ENCODE assay signal across 25 cellular contexts in the genomic region with DNA sequence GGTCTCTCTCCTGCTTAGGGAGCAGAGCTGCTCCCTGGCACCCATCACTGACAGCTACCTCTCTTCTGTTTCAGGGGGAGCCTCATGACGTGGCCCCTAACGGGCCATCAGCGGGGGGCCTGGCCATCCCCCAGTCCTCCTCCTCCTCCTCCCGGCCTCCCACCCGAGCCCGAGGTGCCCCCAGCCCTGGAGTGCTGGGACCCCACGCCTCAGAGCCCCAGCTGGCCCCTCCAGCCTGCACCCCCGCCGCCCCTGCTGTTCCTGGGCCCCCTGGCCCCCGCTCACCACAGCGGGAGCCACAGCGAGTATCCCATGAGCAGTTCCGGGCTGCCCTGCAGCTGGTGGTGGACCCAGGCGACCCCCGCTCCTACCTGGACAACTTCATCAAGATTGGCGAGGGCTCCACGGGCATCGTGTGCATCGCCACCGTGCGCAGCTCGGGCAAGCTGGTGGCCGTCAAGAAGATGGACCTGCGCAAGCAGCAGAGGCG. TPM values are rescaled to one million over a fixed set of nuclear protein-coding genes. Genes with fewer than 3 reads are reported as not detected.
DNase-seq lines count a peak whose midpoint lies in the region; ATAC-seq, FAIRE-seq and TF ChIP-seq lines count a peak whose summit lies in the region.
"Had no signal": no experiment of that assay in that cellular context is flagged by ENCODE, and none has a peak within 500 bp of the region (broad histone marks: within the 10 kb centered on the region; RNA-seq: fewer than 3 reads in every experiment).

No MANE protein-coding gene starts in this region.

- no peaks in the 10 kb centered on the region for H3F3A ChIP-seq in PC-9 (ENCODE audit: insufficient read depth, low read depth)

- BruUV-seq in HepG2 (replicated peaks; lab: Mats Ljungman, UMichigan) (no TSS peak), PC-9 (replicated peaks; lab: Mats Ljungman, UMichigan) (TSS peak; percentile 22)

- H4K20me1 ChIP-seq in HepG2 (ENCODE audit: insufficient read depth, low read length) = peaks cover 2% of the 10 kb centered on the region; the same call in 1 of the 2 replicates
- H4K20me1 ChIP-seq in PC-9 (ENCODE audit: insufficient read depth) = 0 out of 2 replicates have a peak, but pooled peaks cover 10% of the 10 kb centered on the region

- H3K4me3 ChIP-seq in HepG2 (replicated peaks in 1 of 3; ENCODE audit: insufficient read depth in 1 of 3, low read depth in 2 of 3, low read length in 3 of 3) = no peak overlapping the region
- no peak overlapping the region for H3K4me3 ChIP-seq in right lobe of liver
- no peak overlapping the region for H3K4me3 ChIP-seq in PC-9
- no peak overlapping the region for H3K4me3 ChIP-seq in kidney (ENCODE audit: low read length in 2 of 2)
- H3K4me3 ChIP-seq: A549; BLaER1 treated with 17β-estradiol and CSF1 and Interleukin-3, amounts not matched to agents 10 nM and 100 nM; GM23338; HAP-1 had no signal

- no peaks in the 10 kb centered on the region for H3K9me2 ChIP-seq in PC-9 (ENCODE audit: insufficient read depth)

- WGBS in HepG2 (ENCODE audit: low lambda C conversion rate) = 95% methylated on average over 19 of the region's 25 CpGs
- 100% methylated on average over 5 of the region's 25 CpGs for WGBS in right lobe of liver (ENCODE audit: insufficient coverage, low coverage, low lambda C conversion rate, missing lambda C conversion rate)

- TF ChIP-seq EP300 in HepG2 (IDR thresholded peaks at IDR 0.05; ENCODE audit: low read depth in 2 of 2, low read length in 2 of 2) (no peak), HepG2 (CRISPR knock-in tag; IDR thresholded peaks at IDR 0.05; ENCODE audit: borderline replicate concordance) (no peak)

- TF ChIP-seq POLR2A in HepG2 (IDR thresholded peaks at IDR 0.05; ENCODE audit: insufficient read depth in 1 of 2, low read depth in 2 of 2, low read length in 2 of 2) (no peak), right lobe of liver (IDR thresholded peaks at IDR 0.05) (no peak)

- H3K27me3 ChIP-seq in HepG2 (ENCODE audit: control insufficient read depth in 1 of 2, insufficient read depth in 2 of 2, low read length in 2 of 2) (no peaks in the 10 kb centered on the region; a peak in 1 of 5 replicates), right lobe of liver (no peaks in the 10 kb centered on the region), PC-9 (ENCODE audit: insufficient read depth, low read depth) (no peaks in the 10 kb centered on the region)
- H3K27me3 ChIP-seq: BE2C; BLaER1 treated with 17β-estradiol and CSF1 and Interleukin-3, amounts not matched to agents 10 nM and 100 nM had no signal

- POLR2A ChIA-PET in HepG2 (lab: Yijun Ruan, JAX) (no interaction called here), PC-9 (lab: Charles Lee; ENCODE audit: unreplicated experiment) (no interaction called here)

- no peak for ATAC-seq in HepG2
- no peak for ATAC-seq in right lobe of liver
- ATAC-seq: A549, GM23338 had no signal

- no peak for FAIRE-seq in HepG2 (lab: Jason Lieb, UNC)
- no peak for FAIRE-seq in kidney (lab: Jason Lieb, UNC)
- FAIRE-seq: A549, GM12891, GM18507, H54 had no signal

- in situ Hi-C loops in HepG2 (cut with HindIII; ENCODE audit: extremely low pct_ligation_motif_present, low pct_unique_long_range_greater_than_20kb) = no loop called here

- H3K9ac ChIP-seq in HepG2 (ENCODE audit: insufficient read depth, low read depth, low read length) = no peak overlapping the region
- no peak overlapping the region for H3K9ac ChIP-seq in kidney (ENCODE audit: low read length in 2 of 2)
- H3K9ac ChIP-seq: BLaER1 treated with 17β-estradiol and CSF1 and Interleukin-3, amounts not matched to agents 10 nM and 100 nM had no signal

- no peak overlapping the region for H3K27ac ChIP-seq in HepG2 (ENCODE audit: extremely low read length, insufficient read depth, low read length)
- H3K27ac ChIP-seq in right lobe of liver = no peak overlapping the region
- no peak overlapping the region for H3K27ac ChIP-seq in PC-9
- no peak overlapping the region for H3K27ac ChIP-seq in kidney (ENCODE audit: low read depth in 2 of 2, low read length in 2 of 2)
- H3K27ac ChIP-seq: A549; BLaER1 treated with 17β-estradiol and CSF1 and Interleukin-3, amounts not matched to agents 10 nM and 100 nM had no signal

- no peak for TF ChIP-seq CTCF in HepG2 (CRISPR knock-in tag; IDR thresholded peaks at IDR 0.05)
- no peak for TF ChIP-seq CTCF in right lobe of liver (IDR thresholded peaks at IDR 0.05)
- no peak for TF ChIP-seq CTCF in PC-9 (conservative IDR thresholded peaks at IDR 0.05)
- no peak for TF ChIP-seq CTCF in kidney (IDR thresholded peaks at IDR 0.05; ENCODE audit: borderline replicate concordance, extremely low read depth, insufficient read depth)

- H3K9me3 ChIP-seq in HepG2 (ENCODE audit: low read length) = no peaks in the 10 kb centered on the region
- H3K9me3 ChIP-seq in right lobe of liver = no peaks in the 10 kb centered on the region
- H3K9me3 ChIP-seq in PC-9 (ENCODE audit: insufficient read depth, low read depth) = no peaks in the 10 kb centered on the region
- no peaks in the 10 kb centered on the region for H3K9me3 ChIP-seq in kidney (ENCODE audit: control insufficient read depth in 1 of 2, low read length in 2 of 2)
- H3K9me3 ChIP-seq: A549; BE2C; BLaER1 treated with 17β-estradiol and CSF1 and Interleukin-3, amounts not matched to agents 10 nM and 100 nM; HAP-1 had no signal

- H2AFZ ChIP-seq in HepG2 (ENCODE audit: low read length) = no peak overlapping the region
- no peak overlapping the region for H2AFZ ChIP-seq in PC-9
- H2AFZ ChIP-seq: GM23338 had no signal

- no peak for TF ChIP-seq RAD21 in HepG2 (CRISPR knock-in tag; IDR thresholded peaks at IDR 0.05)

- H3K4me1 ChIP-seq in HepG2 (ENCODE audit: insufficient read depth, low read length) = peaks cover 19% of the 10 kb centered on the region
- H3K4me1 ChIP-seq in right lobe of liver = no peaks in the 10 kb centered on the region
- no peaks in the 10 kb centered on the region for H3K4me1 ChIP-seq in PC-9 (replicated peaks; ENCODE audit: insufficient read depth)
- peaks cover 0 to 3% of the 10 kb centered on the region in 2 donors for H3K4me1 ChIP-seq in kidney (ENCODE audit: control insufficient read depth in 1 of 2, insufficient read depth in 1 of 2, low read depth in 1 of 2, low read length in 2 of 2)
- H3K4me1 ChIP-seq: A549, HAP-1 had no signal

- CTCF ChIA-PET in HepG2 (lab: Yijun Ruan, JAX; ENCODE audit: low intra/inter-chr PET ratio, low total read pairs) (no interaction called here), PC-9 (lab: Charles Lee) (no interaction called here)

- H3K4me2 ChIP-seq in HepG2 (ENCODE audit: low read depth, low read length) = no peak overlapping the region
- no peak overlapping the region for H3K4me2 ChIP-seq in PC-9
- H3K4me2 ChIP-seq: A549; BLaER1 treated with 17β-estradiol and CSF1 and Interleukin-3, amounts not matched to agents 10 nM and 100 nM; GM23338 had no signal

- DNase-seq in HepG2 (ENCODE audit: low spot score) = no peak
- no peak for DNase-seq in right lobe of liver
- no peak for DNase-seq in PC-9
- DNase-seq in kidney = peak; percentile 63
- no peak for DNase-seq in NCI-H69 (lab: John Stamatoyannopoulos, UW)
- no peak for DNase-seq in SKM-1 treated with dmso at 0.1 percent for 144 hours (lab: John Stamatoyannopoulos, UW; ENCODE audit: unreplicated experiment)
- DNase-seq: 8988T; ACHN; AML-193; BE2C; CD4-positive, alpha-beta T cell; CD8-positive, alpha-beta memory T cell; DMS53; DMS79 treated with DMSO at 0.1 percent for 48 hours; GF-D8 had no signal

- intact Hi-C loops in HepG2 (cut with micrococcal nuclease; ENCODE audit: unreplicated experiment) = no loop called here
- intact Hi-C loops in right lobe of liver (cut with DNase I) = no loop called here
- intact Hi-C loops in PC-9 (cut with micrococcal nuclease; ENCODE audit: unreplicated experiment) = no loop called here
- intact Hi-C loops in kidney (cut with DNase I) = no loop called here

- no peaks in the 10 kb centered on the region for H3K79me2 ChIP-seq in HepG2 (ENCODE audit: insufficient read depth, low read length)
- peaks cover 4% of the 10 kb centered on the region for H3K79me2 ChIP-seq in PC-9 (ENCODE audit: low read depth)

- H3K36me3 ChIP-seq in HepG2 (replicated peaks in 1 of 2; ENCODE audit: control insufficient read depth in 1 of 2, insufficient read depth in 2 of 2, low read length in 2 of 2) (peaks cover 15 to 49% of the 10 kb centered on the region in 2 experiments; a peak in 4 of 5 replicates), right lobe of liver (peaks cover 0 to 19% (median 4%) of the 10 kb centered on the region in 4 donors), PC-9 (ENCODE audit: low read depth) (no peaks in the 10 kb centered on the region), kidney (ENCODE audit: control insufficient read depth in 1 of 2, insufficient read depth in 2 of 2, low read length in 2 of 2) (peaks cover 9 to 19% of the 10 kb centered on the region in 2 donors)

RNA-seq across cellular contexts. Expression of a gene that starts 23.2 kb away (rescaled TPM):
- total RNA-seq in HepG2 (2016; rRNA removed; fragmentation: Illumina TruSeq; extraction: Trizol) (not detected in 2 replicates), right lobe of liver (not detected), PC-9 (2021) (22.7 and 23.2 TPM in 2 replicates), kidney (0.60 TPM)
- not detected in 2 replicates for total RNA-seq in HepG2 (2016; cell fraction: cytosol; rRNA removed; fragmentation: Illumina TruSeq; extraction: Trizol; ENCODE audit: low read depth)
- total RNA-seq in HepG2 (2016; cell fraction: insoluble cytoplasmic fraction; rRNA removed; fragmentation: Illumina TruSeq; extraction: Trizol) = not detected in 2 replicates
- total RNA-seq in HepG2 (2016; cell fraction: membrane; rRNA removed; fragmentation: Illumina TruSeq; extraction: Trizol) = not detected in 2 replicates
- total RNA-seq in HepG2 (2016; cell fraction: nucleus; rRNA removed; fragmentation: Illumina TruSeq; extraction: Trizol) = not detected in 2 replicates
- polyA plus RNA-seq in HepG2 (2011; rRNA removed) (not detected in 2 replicates), kidney (ENCODE audit: insufficient read depth, low read depth, low replicate concordance) (5.5 TPM)
- polyA plus RNA-seq in HepG2 (2011; cell fraction: cytosol; rRNA removed) = not detected in 2 replicates
- not detected in 2 replicates for polyA plus RNA-seq in HepG2 (2011; cell fraction: nucleus; rRNA removed)
- not detected in 2 replicates for polyA plus RNA-seq in HepG2 (2012)
- not detected in 2 replicates for polyA plus RNA-seq in HepG2 (2016; cell fraction: cytosol; fragmentation: Illumina TruSeq; extraction: Trizol; ENCODE audit: low read depth)
- not detected in 2 replicates for polyA plus RNA-seq in HepG2 (2016; cell fraction: insoluble cytoplasmic fraction; fragmentation: Illumina TruSeq; extraction: Trizol; ENCODE audit: low read depth)
- polyA plus RNA-seq in HepG2 (2016; cell fraction: membrane; fragmentation: Illumina TruSeq; extraction: Trizol; ENCODE audit: low read depth) = not detected in 2 replicates
- polyA plus RNA-seq in HepG2 (2016; cell fraction: nucleus; fragmentation: Illumina TruSeq; extraction: Trizol; ENCODE audit: insufficient read depth, low read depth) = not detected in 2 replicates
- polyA minus RNA-seq in HepG2 (2011; rRNA and poly(A)+ RNA removed; ENCODE audit: low replicate concordance) = 0.06 and 0.70 TPM in 2 replicates
- polyA minus RNA-seq in HepG2 (2011; cell fraction: cytosol; rRNA and poly(A)+ RNA removed) = not detected in 2 replicates
- not detected in 2 replicates for polyA minus RNA-seq in HepG2 (2011; cell fraction: nucleus; rRNA and poly(A)+ RNA removed)
- total RNA-seq: CD4-positive, alpha-beta T cell; CD8-positive, alpha-beta memory T cell had no signal
- polyA plus RNA-seq: CD14-positive monocyte; CD8-positive, alpha-beta memory T cell had no signal

RNA-seq across cellular contexts. Expression of a gene that starts 30.5 kb away (rescaled TPM):
- total RNA-seq in HepG2 (2016; rRNA removed; fragmentation: Illumina TruSeq; extraction: Trizol) (not detected in 2 replicates), right lobe of liver (not detected), PC-9 (2021) (not detected in 2 replicates), kidney (not detected)
- total RNA-seq in HepG2 (2016; cell fraction: cytosol; rRNA removed; fragmentation: Illumina TruSeq; extraction: Trizol; ENCODE audit: low read depth) = not detected in 2 replicates
- not detected in 2 replicates for total RNA-seq in HepG2 (2016; cell fraction: insoluble cytoplasmic fraction; rRNA removed; fragmentation: Illumina TruSeq; extraction: Trizol)
- total RNA-seq in HepG2 (2016; cell fraction: membrane; rRNA removed; fragmentation: Illumina TruSeq; extraction: Trizol) = not detected in 2 replicates
- not detected in 2 replicates for total RNA-seq in HepG2 (2016; cell fraction: nucleus; rRNA removed; fragmentation: Illumina TruSeq; extraction: Trizol)
- polyA plus RNA-seq in HepG2 (2011; rRNA removed) (not detected in 2 replicates), kidney (ENCODE audit: insufficient read depth, low read depth, low replicate concordance) (not detected)
- not detected in 2 replicates for polyA plus RNA-seq in HepG2 (2011; cell fraction: cytosol; rRNA removed)
- polyA plus RNA-seq in HepG2 (2011; cell fraction: nucleus; rRNA removed) = not detected in 2 replicates
- polyA plus RNA-seq in HepG2 (2012) = not detected in 2 replicates
- not detected in 2 replicates for polyA plus RNA-seq in HepG2 (2016; cell fraction: cytosol; fragmentation: Illumina TruSeq; extraction: Trizol; ENCODE audit: low read depth)
- not detected in 2 replicates for polyA plus RNA-seq in HepG2 (2016; cell fraction: insoluble cytoplasmic fraction; fragmentation: Illumina TruSeq; extraction: Trizol; ENCODE audit: low read depth)
- not detected in 2 replicates for polyA plus RNA-seq in HepG2 (2016; cell fraction: membrane; fragmentation: Illumina TruSeq; extraction: Trizol; ENCODE audit: low read depth)
- not detected in 2 replicates for polyA plus RNA-seq in HepG2 (2016; cell fraction: nucleus; fragmentation: Illumina TruSeq; extraction: Trizol; ENCODE audit: insufficient read depth, low read depth)
- not detected in 2 replicates for polyA minus RNA-seq in HepG2 (2011; rRNA and poly(A)+ RNA removed; ENCODE audit: low replicate concordance)
- polyA minus RNA-seq in HepG2 (2011; cell fraction: cytosol; rRNA and poly(A)+ RNA removed) = not detected in 2 replicates
- polyA minus RNA-seq in HepG2 (2011; cell fraction: nucleus; rRNA and poly(A)+ RNA removed) = not detected in 2 replicates
- total RNA-seq: CD4-positive, alpha-beta T cell; CD8-positive, alpha-beta memory T cell; Daoy; G401; GM23338 had no signal
- polyA plus RNA-seq: A549; CD14-positive monocyte; CD8-positive, alpha-beta memory T cell; GM23338 had no signal

RNA-seq across cellular contexts. Expression of a gene that starts 48.0 kb away (rescaled TPM):
- 9.5 and 11.6 TPM in 2 replicates for total RNA-seq in HepG2 (2016; rRNA removed; fragmentation: Illumina TruSeq; extraction: Trizol)
- 2.6 and 4.8 TPM in 2 replicates for total RNA-seq in HepG2 (2016; cell fraction: cytosol; rRNA removed; fragmentation: Illumina TruSeq; extraction: Trizol; ENCODE audit: low read depth)
- total RNA-seq in HepG2 (2016; cell fraction: insoluble cytoplasmic fraction; rRNA removed; fragmentation: Illumina TruSeq; extraction: Trizol) = 10.0 and 10.5 TPM in 2 replicates
- 10.6 and 12.4 TPM in 2 replicates for total RNA-seq in HepG2 (2016; cell fraction: membrane; rRNA removed; fragmentation: Illumina TruSeq; extraction: Trizol)
- 8.9 and 11.4 TPM in 2 replicates for total RNA-seq in HepG2 (2016; cell fraction: nucleus; rRNA removed; fragmentation: Illumina TruSeq; extraction: Trizol)
- 17.8 and 17.9 TPM in 2 replicates for polyA plus RNA-seq in HepG2 (2011; rRNA removed)
- 14.3 and 23.7 TPM in 2 replicates for polyA plus RNA-seq in HepG2 (2011; cell fraction: cytosol; rRNA removed)
- polyA plus RNA-seq in HepG2 (2011; cell fraction: nucleus; rRNA removed) = 18.9 and 19.4 TPM in 2 replicates
- polyA plus RNA-seq in HepG2 (2012) = 14.7 and 17.0 TPM in 2 replicates
- 9.3 and 10.1 TPM in 2 replicates for polyA plus RNA-seq in HepG2 (2016; cell fraction: cytosol; fragmentation: Illumina TruSeq; extraction: Trizol; ENCODE audit: low read depth)
- polyA plus RNA-seq in HepG2 (2016; cell fraction: insoluble cytoplasmic fraction; fragmentation: Illumina TruSeq; extraction: Trizol; ENCODE audit: low read depth) = 28.2 and 39.6 TPM in 2 replicates
- polyA plus RNA-seq in HepG2 (2016; cell fraction: membrane; fragmentation: Illumina TruSeq; extraction: Trizol; ENCODE audit: low read depth) = 28.3 and 29.9 TPM in 2 replicates
- polyA plus RNA-seq in HepG2 (2016; cell fraction: nucleus; fragmentation: Illumina TruSeq; extraction: Trizol; ENCODE audit: insufficient read depth, low read depth) = 31.4 and 32.9 TPM in 2 replicates
- polyA minus RNA-seq in HepG2 (2011; rRNA and poly(A)+ RNA removed; ENCODE audit: low replicate concordance) = 22.4 and 40.1 TPM in 2 replicates
- 17.8 and 19.8 TPM in 2 replicates for polyA minus RNA-seq in HepG2 (2011; cell fraction: cytosol; rRNA and poly(A)+ RNA removed)
- polyA minus RNA-seq in HepG2 (2011; cell fraction: nucleus; rRNA and poly(A)+ RNA removed) = 9.8 and 13.6 TPM in 2 replicates
- total RNA-seq in right lobe of liver = 10 to 100 TPM; 11.4 to 16.6 (median 14.7) TPM
- 77.8 and 90.2 TPM in 2 replicates for total RNA-seq in PC-9 (2021)
- total RNA-seq in kidney = 55.6 TPM
- polyA plus RNA-seq in kidney (ENCODE audit: insufficient read depth, low read depth, low replicate concordance) = 52.5 TPM

Comparison
In these comparisons a context has a peak if more than half of its experiments do, and no peak if none do; other contexts are left out.
1. RNA of a gene that starts 23.2 kb away (total RNA-seq): 22.7 to 23.2 TPM in PC-9; 0.60 TPM in kidney (single experiment), not detected in HepG2 and not detected in right lobe of liver; every median in the first group is over 10 times any median in the second.